In genomic region chr9:36086442-36086841, GRCh38 we compare ENCODE assay signal across 25 cellular contexts. TPM values are rescaled to one million over a fixed set of nuclear protein-coding genes. Genes with fewer than 3 reads are reported as not detected.
A peak's percentile ranks its signal among the peaks of the same experiment; 100 is the strongest.
DNase-seq lines count a peak whose midpoint lies in the region; ATAC-seq, FAIRE-seq and TF ChIP-seq lines count a peak whose summit lies in the region.
"Had no signal": no experiment of that assay in that cellular context is flagged by ENCODE, and none has a peak within 500 bp of the region (broad histone marks: within the 10 kb centered on the region; RNA-seq: fewer than 3 reads in every experiment).

No MANE protein-coding gene starts in this region.

- TF ChIP-seq EP300 in K562 (IDR thresholded peaks at IDR 0.05; ENCODE audit: low read length), result no peak

- H3K79me2 ChIP-seq in K562 (ENCODE audit: control insufficient read depth, insufficient read depth, low read length), result no peaks in the 10 kb centered on the region

- ATAC-seq in stimulated activated naive CD8-positive, alpha-beta T cell treated with anti-CD3 and anti-CD28 coated beads, Interleukin-15, amount 100 ng/mL, for 72 hours, result no peak
- ATAC-seq in K562 (no peak), GM21447 (IDR thresholded peaks at IDR 0.05; ENCODE audit: unreplicated experiment) (no peak)
- ATAC-seq: GM12878, GM23338 had no signal

- H3K27ac ChIP-seq in K562 (ENCODE audit: extremely low read depth, low read depth, low read length), result no peak overlapping the region
- H3K27ac ChIP-seq in testis, result no peak overlapping the region
- H3K27ac ChIP-seq: 22Rv1; BLaER1 treated with 17β-estradiol and CSF1 and Interleukin-3, amounts not matched to agents 10 nM and 100 nM had no signal

- no peak overlapping the region for H3K4me3 ChIP-seq in K562
- no peak overlapping the region for H3K4me3 ChIP-seq in testis
- H3K4me3 ChIP-seq: BLaER1 treated with 17β-estradiol and CSF1 and Interleukin-3, amounts not matched to agents 10 nM and 100 nM; GM12878; GM23338; HAP-1 had no signal

- CTCF ChIA-PET in activated naive CD4-positive, alpha-beta T cell treated with anti-CD3 and anti-CD28 coated beads for 36 hours (lab: Charles Lee), result interaction anchor here (0.6 to 2.0 kb wide), 4 partner anchors 22 to 257 kb away, joined by 3 to 7 read pairs (median 3); no protein-coding TSS in a partner anchor
- CTCF ChIA-PET in K562 (lab: Yijun Ruan, JAX; ENCODE audit: low intra/inter-chr PET ratio), result no interaction called here

- peak; percentile 7 for DNase-seq in activated naive CD4-positive, alpha-beta T cell treated with anti-CD3 and anti-CD28 coated beads for 36 hours
- no peak for DNase-seq in activated naive CD4-positive, alpha-beta T cell treated with anti-CD3 and anti-CD28 coated beads, Interleukin-2, amount 50 U/mL, for 16 hours
- DNase-seq in stimulated activated naive CD8-positive, alpha-beta T cell treated with anti-CD3 and anti-CD28 coated beads, Interleukin-15, amount 100 ng/mL, for 72 hours, result no peak
- DNase-seq in K562 (ENCODE audit: extremely low read depth in 1 of 4, low spot score in 3 of 4) (peak in 3 of 4 experiments; percentile 9 to 15 (median 11)), testis (peak; percentile 60), activated gamma-delta T cell (lab: John Stamatoyannopoulos, UW) (no peak)
- DNase-seq: CD4-positive, alpha-beta T cell; CD8-positive, alpha-beta memory T cell; DMS 273 treated with DMSO at 0.1 percent for 48 hours; DMS79; EL; GDM1; HFFc6 had no signal

- in situ Hi-C loops in K562 (cut with MboI), result no loop called here

- no peaks in the 10 kb centered on the region; a peak in 1 of 5 replicates for H3K27me3 ChIP-seq in K562 (ENCODE audit: control insufficient read depth in 2 of 2, insufficient read depth in 2 of 2, low read length in 2 of 2)
- H3K27me3 ChIP-seq in testis, result no peaks in the 10 kb centered on the region
- H3K27me3 ChIP-seq: BLaER1 treated with 17β-estradiol and CSF1 and Interleukin-3, amounts not matched to agents 10 nM and 100 nM had no signal

- peaks cover 15% of the 10 kb centered on the region for H3K36me3 Mint-ChIP-seq in activated naive CD4-positive, alpha-beta T cell treated with anti-CD3 and anti-CD28 coated beads for 36 hours (ENCODE audit: low read depth)
- peaks cover 9% of the 10 kb centered on the region for H3K36me3 Mint-ChIP-seq in stimulated activated naive CD8-positive, alpha-beta T cell treated with anti-CD3 and anti-CD28 coated beads, Interleukin-15, Interleukin-2, amounts not matched to agents 100 ng/mL and 50 ng/mL, for 24 hours (ENCODE audit: low read depth)

- H3K9ac ChIP-seq in K562 (ENCODE audit: insufficient read depth in 1 of 2, low read depth in 2 of 2, low read length in 2 of 2), result no peak overlapping the region
- H3K9ac ChIP-seq: BLaER1 treated with 17β-estradiol and CSF1 and Interleukin-3, amounts not matched to agents 10 nM and 100 nM had no signal

- FAIRE-seq in K562 (lab: Jason Lieb, UNC), result no peak
- FAIRE-seq: A204.1, D721Med, GM12878, GM19239 had no signal

- WGBS in K562 (ENCODE audit: insufficient coverage, low coverage, missing lambda C conversion rate), result 36% methylated on average over 7 of the region's 7 CpGs
- 81 to 91% methylated on average over 7 of the region's 7 CpGs for WGBS in testis, 2 donors

- H3K9me1 ChIP-seq in K562 (ENCODE audit: control insufficient read depth, insufficient read depth, low read length), result no peaks in the 10 kb centered on the region

- no peak overlapping the region for H3K4me2 ChIP-seq in K562 (ENCODE audit: insufficient read depth, low read length)
- H3K4me2 ChIP-seq: BLaER1 treated with 17β-estradiol and CSF1 and Interleukin-3, amounts not matched to agents 10 nM and 100 nM; GM23338 had no signal

- no TSS peak for BruUV-seq in K562 (replicated peaks; lab: Mats Ljungman, UMichigan)

- H3K27me3 Mint-ChIP-seq in activated naive CD4-positive, alpha-beta T cell treated with anti-CD3 and anti-CD28 coated beads for 36 hours (ENCODE audit: low read depth), result no peaks in the 10 kb centered on the region
- H3K27me3 Mint-ChIP-seq in stimulated activated naive CD8-positive, alpha-beta T cell treated with anti-CD3 and anti-CD28 coated beads, Interleukin-15, Interleukin-2, amounts not matched to agents 100 ng/mL and 50 ng/mL, for 24 hours, result no peaks in the 10 kb centered on the region
- no peaks in the 10 kb centered on the region for H3K27me3 Mint-ChIP-seq in stimulated activated naive CD8-positive, alpha-beta T cell treated with anti-CD3 and anti-CD28 coated beads, Interleukin-15, amount 100 ng/mL, for 72 hours
- H3K27me3 Mint-ChIP-seq: B cell; CD4-positive, alpha-beta T cell; CD8-positive, alpha-beta memory T cell had no signal

- no peak overlapping the region for H3K4me3 Mint-ChIP-seq in activated naive CD4-positive, alpha-beta T cell treated with anti-CD3 and anti-CD28 coated beads for 36 hours
- no peak overlapping the region for H3K4me3 Mint-ChIP-seq in stimulated activated naive CD8-positive, alpha-beta T cell treated with anti-CD3 and anti-CD28 coated beads, Interleukin-15, Interleukin-2, amounts not matched to agents 100 ng/mL and 50 ng/mL, for 24 hours
- no peak overlapping the region for H3K4me3 Mint-ChIP-seq in stimulated activated naive CD8-positive, alpha-beta T cell treated with anti-CD3 and anti-CD28 coated beads, Interleukin-15, amount 100 ng/mL, for 72 hours
- H3K4me3 Mint-ChIP-seq: B cell; CD14-positive monocyte; CD4-positive, alpha-beta T cell; CD8-positive, alpha-beta memory T cell; GM23338; HFFc6 had no signal

- H3K9me3 Mint-ChIP-seq in activated naive CD4-positive, alpha-beta T cell treated with anti-CD3 and anti-CD28 coated beads for 36 hours, result no peaks in the 10 kb centered on the region
- no peaks in the 10 kb centered on the region for H3K9me3 Mint-ChIP-seq in stimulated activated naive CD8-positive, alpha-beta T cell treated with anti-CD3 and anti-CD28 coated beads, Interleukin-15, Interleukin-2, amounts not matched to agents 100 ng/mL and 50 ng/mL, for 24 hours
- peaks cover 0 to 1% of the 10 kb centered on the region in 2 donors for H3K9me3 Mint-ChIP-seq in stimulated activated naive CD8-positive, alpha-beta T cell treated with anti-CD3 and anti-CD28 coated beads, Interleukin-15, amount 100 ng/mL, for 72 hours
- H3K9me3 Mint-ChIP-seq: CD4-positive, alpha-beta T cell; CD8-positive, alpha-beta memory T cell had no signal

- no peaks in the 10 kb centered on the region for H3K9me3 ChIP-seq in K562 (replicated peaks; ENCODE audit: control insufficient read depth, insufficient read depth, low read depth, low read length)
- no peaks in the 10 kb centered on the region for H3K9me3 ChIP-seq in testis
- H3K9me3 ChIP-seq: HAP-1 had no signal

- H3K36me3 ChIP-seq in K562 (ENCODE audit: control insufficient read depth, insufficient read depth, low read length), result no peaks in the 10 kb centered on the region
- H3K36me3 ChIP-seq in testis (ENCODE audit: low read depth, missing control alignments), result no peaks in the 10 kb centered on the region
- H3K36me3 ChIP-seq: HAP-1 had no signal

- no peak for TF ChIP-seq RAD21 in K562 (CRISPR knock-in tag; conservative IDR thresholded peaks at IDR 0.05 in 1 of 2, IDR thresholded peaks at IDR 0.05 in 1 of 2)

- H3K4me1 ChIP-seq in K562 (replicated peaks in 1 of 2; ENCODE audit: control insufficient read depth in 2 of 2, insufficient read depth in 2 of 2, low read length in 2 of 2) (no peaks in the 10 kb centered on the region), testis (no peaks in the 10 kb centered on the region)
- H3K4me1 ChIP-seq: HAP-1 had no signal

- no peak for TF ChIP-seq POLR2A in K562 (conservative IDR thresholded peaks at IDR 0.05)
- TF ChIP-seq POLR2A in testis (IDR thresholded peaks at IDR 0.05), result no peak

- H3K4me1 Mint-ChIP-seq in activated naive CD4-positive, alpha-beta T cell treated with anti-CD3 and anti-CD28 coated beads for 36 hours (ENCODE audit: low read depth), result peaks cover under 1% of the 10 kb centered on the region
- H3K4me1 Mint-ChIP-seq in stimulated activated naive CD8-positive, alpha-beta T cell treated with anti-CD3 and anti-CD28 coated beads, Interleukin-15, Interleukin-2, amounts not matched to agents 100 ng/mL and 50 ng/mL, for 24 hours (ENCODE audit: low read depth), result peaks cover under 1% of the 10 kb centered on the region
- H3K4me1 Mint-ChIP-seq in stimulated activated naive CD8-positive, alpha-beta T cell treated with anti-CD3 and anti-CD28 coated beads, Interleukin-15, amount 100 ng/mL, for 72 hours, result peaks cover under 1% of the 10 kb centered on the region
- H3K4me1 Mint-ChIP-seq: B cell had no signal

- TF ChIP-seq CTCF in K562 (IDR thresholded peaks at IDR 0.05 in 2 of 3, conservative IDR thresholded peaks at IDR 0.05 in 1 of 3; ENCODE audit: insufficient read depth in 2 of 3, low read depth in 1 of 3, low read length in 3 of 3) (no peak), testis (IDR thresholded peaks at IDR 0.05) (no peak)

- no peak overlapping the region for H3K27ac Mint-ChIP-seq in activated naive CD4-positive, alpha-beta T cell treated with anti-CD3 and anti-CD28 coated beads for 36 hours
- peak overlapping the region; percentile 49 for H3K27ac Mint-ChIP-seq in stimulated activated naive CD8-positive, alpha-beta T cell treated with anti-CD3 and anti-CD28 coated beads, Interleukin-15, Interleukin-2, amounts not matched to agents 100 ng/mL and 50 ng/mL, for 24 hours
- no peak overlapping the region for H3K27ac Mint-ChIP-seq in stimulated activated naive CD8-positive, alpha-beta T cell treated with anti-CD3 and anti-CD28 coated beads, Interleukin-15, amount 100 ng/mL, for 72 hours
- H3K27ac Mint-ChIP-seq: B cell; CD14-positive monocyte; CD4-positive, alpha-beta T cell; CD8-positive, alpha-beta memory T cell; GM23338; HFFc6 had no signal

- intact Hi-C loops in activated naive CD4-positive, alpha-beta T cell treated with anti-CD3 and anti-CD28 coated beads for 36 hours (cut with micrococcal nuclease), result no loop called here
- intact Hi-C loops in K562 (cut with micrococcal nuclease), result no loop called here
- intact Hi-C loops in testis (cut with DNase I; ENCODE audit: low total_unique reads), result no loop called here

- H4K20me1 ChIP-seq in K562 (replicated peaks; ENCODE audit: control insufficient read depth, insufficient read depth, low read length), result no peaks in the 10 kb centered on the region
- H4K20me1 ChIP-seq: BLaER1 treated with 17β-estradiol and CSF1 and Interleukin-3, amounts not matched to agents 10 nM and 100 nM had no signal

- no peak overlapping the region for H2AFZ ChIP-seq in K562 (ENCODE audit: low read depth, low read length)
- H2AFZ ChIP-seq: GM23338 had no signal

- POLR2A ChIA-PET in K562 (lab: Yijun Ruan, JAX), result no interaction called here

RNA-seq across cellular contexts. Expression of gene RECK, which starts 49.7 kb away (rescaled TPM):
- total RNA-seq in activated naive CD4-positive, alpha-beta T cell treated with anti-CD3 and anti-CD28 coated beads for 36 hours, result 1 to 10 TPM; 7.8 to 8.5 TPM
- 0.26 TPM in 1 of 2 replicates, not detected in the other for total RNA-seq in K562 (2011; cell fraction: chromatin; rRNA removed; ENCODE audit: low replicate concordance)
- total RNA-seq in K562 (2011; cell fraction: nucleolus; rRNA removed), result 0.13 and 0.33 TPM in 2 replicates
- total RNA-seq in K562 (2011; cell fraction: nucleoplasm; rRNA removed), result 0.37 and 0.61 TPM in 2 replicates
- total RNA-seq in K562 (2014; rRNA removed) (0.36 TPM in 1 of 2 replicates, not detected in the other), K562 (2014; rRNA removed; fragmentation: Illumina TruSeq; extraction: Trizol) (0.06 and 0.22 TPM in 2 replicates), K562 (2015; rRNA removed; fragmentation: Illumina TruSeq; extraction: Trizol) (0.04 and 0.08 TPM in 2 replicates), K562 (2021) (0.11 and 0.34 TPM in 2 replicates), testis (10 to 100 TPM; 10.1 to 15.4 TPM)
- polyA plus RNA-seq in K562 (2011; rRNA removed) (0.08 and 0.33 TPM in 2 replicates), K562 (2014; fragmentation: Illumina TruSeq; extraction: Trizol) (0.11 and 0.16 TPM in 2 replicates), K562 (2014; fragmentation: Nextera tagmentation; extraction: Ambion mirVana) (under 1 TPM; 0.06 to 0.07 TPM), K562 (2014; rRNA removed) (0.19 and 0.66 TPM in 2 replicates), testis (ENCODE audit: insufficient read depth, low read depth, low replicate concordance) (17.6 TPM)
- polyA plus RNA-seq in K562 (2011; cell fraction: cytosol; rRNA removed), result 0.09 and 0.12 TPM in 2 replicates
- 0.04 and 0.07 TPM in 2 replicates for polyA plus RNA-seq in K562 (2011; cell fraction: nucleus; rRNA removed)
- polyA plus RNA-seq in K562 (2012), result 0.18 and 0.36 TPM in 2 replicates
- polyA minus RNA-seq in K562 (2011; rRNA and poly(A)+ RNA removed), result 0.21 TPM in 1 of 2 replicates, not detected in the other
- polyA minus RNA-seq in K562 (2011; cell fraction: cytosol; rRNA and poly(A)+ RNA removed), result not detected in 2 replicates
- 0.13 TPM in 1 of 2 replicates, not detected in the other for polyA minus RNA-seq in K562 (2011; cell fraction: nucleus; rRNA and poly(A)+ RNA removed)

RNA-seq across cellular contexts. Expression of gene GLIPR2, which starts 50.1 kb away (rescaled TPM):
- 1 to 10 TPM; 8.0 to 9.7 TPM for total RNA-seq in activated naive CD4-positive, alpha-beta T cell treated with anti-CD3 and anti-CD28 coated beads for 36 hours
- total RNA-seq in K562 (2011; cell fraction: chromatin; rRNA removed; ENCODE audit: low replicate concordance), result 3.2 and 3.8 TPM in 2 replicates
- 1.7 and 2.2 TPM in 2 replicates for total RNA-seq in K562 (2011; cell fraction: nucleolus; rRNA removed)
- total RNA-seq in K562 (2011; cell fraction: nucleoplasm; rRNA removed), result 2.6 and 4.5 TPM in 2 replicates
- total RNA-seq in K562 (2014; rRNA removed) (2.0 and 4.0 TPM in 2 replicates), K562 (2014; rRNA removed; fragmentation: Illumina TruSeq; extraction: Trizol) (2.2 and 2.4 TPM in 2 replicates), K562 (2015; rRNA removed; fragmentation: Illumina TruSeq; extraction: Trizol) (1.4 TPM in 2 replicates), K562 (2021) (3.8 and 4.7 TPM in 2 replicates), testis (1 to 10 TPM; 3.5 to 3.9 TPM)
- polyA plus RNA-seq in K562 (2011; rRNA removed) (6.9 and 8.8 TPM in 2 replicates), K562 (2014; fragmentation: Illumina TruSeq; extraction: Trizol) (4.4 and 4.8 TPM in 2 replicates), K562 (2014; fragmentation: Nextera tagmentation; extraction: Ambion mirVana) (1 to 10 TPM; 2.7 to 2.9 TPM), K562 (2014; rRNA removed) (4.0 and 4.6 TPM in 2 replicates), testis (ENCODE audit: insufficient read depth, low read depth, low replicate concordance) (19.6 TPM)
- polyA plus RNA-seq in K562 (2011; cell fraction: cytosol; rRNA removed), result 5.0 and 5.2 TPM in 2 replicates
- polyA plus RNA-seq in K562 (2011; cell fraction: nucleus; rRNA removed), result 2.9 and 3.2 TPM in 2 replicates
- 2.2 and 2.3 TPM in 2 replicates for polyA plus RNA-seq in K562 (2012)
- polyA minus RNA-seq in K562 (2011; rRNA and poly(A)+ RNA removed), result 6.3 and 7.9 TPM in 2 replicates
- 2.5 and 4.0 TPM in 2 replicates for polyA minus RNA-seq in K562 (2011; cell fraction: cytosol; rRNA and poly(A)+ RNA removed)
- 0.56 and 0.67 TPM in 2 replicates for polyA minus RNA-seq in K562 (2011; cell fraction: nucleus; rRNA and poly(A)+ RNA removed)

Comparison
In these comparisons a context has a peak if more than half of its experiments do, and no peak if none do; other contexts are left out.
1. DNase-seq: peak in activated naive CD4-positive, alpha-beta T cell treated with anti-CD3 and anti-CD28 coated beads for 36 hours (single experiment), K562 (3 of 4) and testis (single experiment); none in activated naive CD4-positive, alpha-beta T cell treated with anti-CD3 and anti-CD28 coated beads, Interleukin-2, amount 50 U/mL, for 16 hours (single experiment), stimulated activated naive CD8-positive, alpha-beta T cell treated with anti-CD3 and anti-CD28 coated beads, Interleukin-15, amount 100 ng/mL, for 72 hours (0 of 2) and activated gamma-delta T cell (single experiment).
2. RNA of gene RECK, which starts 49.7 kb away (total RNA-seq): 10.1 to 15.4 TPM in testis and 7.8 to 8.5 TPM in activated naive CD4-positive, alpha-beta T cell treated with anti-CD3 and anti-CD28 coated beads for 36 hours; 0.04 to 0.61 TPM in K562; every median in the first group is over 4 times any median in the second.